In the genomic region with DNA sequence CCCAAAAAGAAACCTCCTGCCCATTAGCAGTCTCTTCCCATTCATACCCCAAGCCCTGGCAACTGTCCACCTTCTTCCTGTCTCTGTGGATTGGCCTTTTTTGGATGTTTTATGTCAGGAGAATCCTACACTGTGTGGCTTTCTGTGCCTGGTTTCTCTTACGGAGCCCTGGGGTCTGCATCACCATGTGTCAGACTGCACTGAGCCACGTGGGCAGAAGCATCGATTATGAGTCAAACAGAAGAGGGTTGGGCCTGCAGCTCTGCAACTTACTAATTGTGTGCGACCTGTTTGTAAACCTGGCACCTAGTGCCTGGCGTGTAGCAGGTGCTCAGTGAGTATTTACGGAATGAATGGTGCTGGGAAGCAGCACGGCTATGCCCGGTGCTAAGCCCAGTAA, we compare ENCODE assay signal across 17 cellular contexts.
DNase-seq lines count a peak whose midpoint lies in the region; ATAC-seq and TF ChIP-seq lines count a peak whose summit lies in the region.
"Had no signal": no experiment of that assay in that cellular context is flagged by ENCODE, and none has a peak within 500 bp of the region (broad histone marks: within the 10 kb centered on the region; RNA-seq: fewer than 3 reads in every experiment).

No MANE protein-coding gene starts in this region.

- no peaks in the 10 kb centered on the region for H3K9me3 Mint-ChIP-seq in T-helper 1 cell treated with Interleukin-12 subunit alpha and Interleukin-12 subunit beta and Interleukin-4 antibody, amounts not matched to agents 30 μg/mL and 1 μg/mL, for 36 hours
- H3K9me3 Mint-ChIP-seq in activated T-helper 2 cell treated with anti-CD3 and anti-CD28 coated beads, Interferon-gamma antibody, Interleukin-2, Interleukin-4, amounts not matched to agents 10 μg/mL and 5 μg/mL and 100 μg/mL, durations not matched to agents 14 hours and 24 hours and 36 hours: no peaks in the 10 kb centered on the region
- H3K9me3 Mint-ChIP-seq: activated naive CD4-positive, alpha-beta T cell treated with anti-CD3 and anti-CD28 coated beads, Interleukin-2, amount 50 U/mL, for 24 hours; CD4-positive, alpha-beta memory T cell; central memory CD8-positive, alpha-beta T cell had no signal

- H3K9ac ChIP-seq in skeletal muscle satellite cell (ENCODE audit: low read depth, low read length): peak overlapping the region; percentile 54

- H3K4me3 ChIP-seq in foreskin fibroblast (ENCODE audit: low read depth in 1 of 2, low read length in 2 of 2): no peak overlapping the region
- H3K4me3 ChIP-seq in skeletal muscle satellite cell (ENCODE audit: low read length): no peak overlapping the region
- no peak overlapping the region for H3K4me3 ChIP-seq in H7 (ENCODE audit: insufficient read depth, low read depth, low read length)
- H3K4me3 ChIP-seq: heart right ventricle, PC-9, thoracic aorta had no signal

- H3K36me3 Mint-ChIP-seq in T-helper 1 cell treated with Interleukin-12 subunit alpha and Interleukin-12 subunit beta and Interleukin-4 antibody, amounts not matched to agents 30 μg/mL and 1 μg/mL, for 36 hours (ENCODE audit: low read depth): peaks cover 69% of the 10 kb centered on the region
- peaks cover 89% of the 10 kb centered on the region for H3K36me3 Mint-ChIP-seq in activated T-helper 2 cell treated with anti-CD3 and anti-CD28 coated beads, Interferon-gamma antibody, Interleukin-2, Interleukin-4, amounts not matched to agents 10 μg/mL and 5 μg/mL and 100 μg/mL, durations not matched to agents 14 hours and 24 hours and 36 hours (ENCODE audit: low read depth)

- H3K4me1 ChIP-seq in skeletal muscle satellite cell (ENCODE audit: control insufficient read depth, insufficient read depth, low read length): peaks cover 48% of the 10 kb centered on the region

- DNase-seq in T-helper 1 cell (no peak), foreskin fibroblast (peak; percentile 55 to 75), H7 (no peak)
- no peak for DNase-seq in activated T-helper 2 cell treated with anti-CD3 and anti-CD28 coated beads, Interferon-gamma antibody, Interleukin-2, Interleukin-4, amounts not matched to agents 10 μg/mL and 5 μg/mL and 100 μg/mL, durations not matched to agents 14 hours and 24 hours and 36 hours (ENCODE audit: low spot score)
- DNase-seq: activated CD8-positive, alpha-beta memory T cell treated with anti-CD3 and anti-CD28 coated beads, Interleukin-2, amount 50 U/mL, for 4 hours; CD4-positive, alpha-beta memory T cell; heart right ventricle; NCI-H2081; NCI-H526 treated with DMSO at 0.1 percent for 48 hours; PC-9 had no signal

- ATAC-seq in GM21723 (IDR thresholded peaks at IDR 0.05; ENCODE audit: unreplicated experiment): no peak
- ATAC-seq in HG03025 (IDR thresholded peaks at IDR 0.05; ENCODE audit: low FRiP score, unreplicated experiment): no peak

- no peaks in the 10 kb centered on the region for H3K9me3 ChIP-seq in skeletal muscle satellite cell (replicated peaks; ENCODE audit: low read length)
- H3K9me3 ChIP-seq: heart right ventricle, thoracic aorta had no signal

- H3K27ac Mint-ChIP-seq in T-helper 1 cell treated with Interleukin-12 subunit alpha and Interleukin-12 subunit beta and Interleukin-4 antibody, amounts not matched to agents 30 μg/mL and 1 μg/mL, for 36 hours: peak overlapping the region; percentile 22
- peak overlapping the region; percentile 47 for H3K27ac Mint-ChIP-seq in activated T-helper 2 cell treated with anti-CD3 and anti-CD28 coated beads, Interferon-gamma antibody, Interleukin-2, Interleukin-4, amounts not matched to agents 10 μg/mL and 5 μg/mL and 100 μg/mL, durations not matched to agents 14 hours and 24 hours and 36 hours
- H3K27ac Mint-ChIP-seq: activated naive CD4-positive, alpha-beta T cell treated with anti-CD3 and anti-CD28 coated beads, Interleukin-2, amount 50 U/mL, for 24 hours had no signal

- peaks cover 23% of the 10 kb centered on the region for H3K4me1 Mint-ChIP-seq in T-helper 1 cell treated with Interleukin-12 subunit alpha and Interleukin-12 subunit beta and Interleukin-4 antibody, amounts not matched to agents 30 μg/mL and 1 μg/mL, for 36 hours (ENCODE audit: low read depth)
- peaks cover 13% of the 10 kb centered on the region for H3K4me1 Mint-ChIP-seq in activated T-helper 2 cell treated with anti-CD3 and anti-CD28 coated beads, Interferon-gamma antibody, Interleukin-2, Interleukin-4, amounts not matched to agents 10 μg/mL and 5 μg/mL and 100 μg/mL, durations not matched to agents 14 hours and 24 hours and 36 hours (ENCODE audit: low read depth)

- H3K27me3 ChIP-seq in skeletal muscle satellite cell (ENCODE audit: control insufficient read depth, insufficient read depth, low read length) (no peaks in the 10 kb centered on the region), H7 (ENCODE audit: control insufficient read depth, insufficient read depth, low read length) (no peaks in the 10 kb centered on the region)
- H3K27me3 ChIP-seq: heart right ventricle had no signal

- H3K4me2 ChIP-seq in skeletal muscle satellite cell (ENCODE audit: low read length): no peak overlapping the region
- H3K4me2 ChIP-seq: PC-9 had no signal

- no peak overlapping the region for H3K4me3 Mint-ChIP-seq in T-helper 1 cell treated with Interleukin-12 subunit alpha and Interleukin-12 subunit beta and Interleukin-4 antibody, amounts not matched to agents 30 μg/mL and 1 μg/mL, for 36 hours
- H3K4me3 Mint-ChIP-seq in activated T-helper 2 cell treated with anti-CD3 and anti-CD28 coated beads, Interferon-gamma antibody, Interleukin-2, Interleukin-4, amounts not matched to agents 10 μg/mL and 5 μg/mL and 100 μg/mL, durations not matched to agents 14 hours and 24 hours and 36 hours (ENCODE audit: low read depth): no peak overlapping the region
- H3K4me3 Mint-ChIP-seq: activated naive CD4-positive, alpha-beta T cell treated with anti-CD3 and anti-CD28 coated beads, Interleukin-2, amount 50 U/mL, for 24 hours; central memory CD8-positive, alpha-beta T cell had no signal

- H3K36me3 ChIP-seq in skeletal muscle satellite cell (ENCODE audit: insufficient read depth, low read length): peaks cover 71% of the 10 kb centered on the region
- H3K36me3 ChIP-seq in H7 (replicated peaks; ENCODE audit: control insufficient read depth, insufficient read depth, low read length): peaks cover 18% of the 10 kb centered on the region

- H3K27me3 Mint-ChIP-seq in T-helper 1 cell treated with Interleukin-12 subunit alpha and Interleukin-12 subunit beta and Interleukin-4 antibody, amounts not matched to agents 30 μg/mL and 1 μg/mL, for 36 hours (ENCODE audit: low read depth): no peaks in the 10 kb centered on the region
- no peaks in the 10 kb centered on the region for H3K27me3 Mint-ChIP-seq in activated T-helper 2 cell treated with anti-CD3 and anti-CD28 coated beads, Interferon-gamma antibody, Interleukin-2, Interleukin-4, amounts not matched to agents 10 μg/mL and 5 μg/mL and 100 μg/mL, durations not matched to agents 14 hours and 24 hours and 36 hours (ENCODE audit: low read depth)
- H3K27me3 Mint-ChIP-seq: activated naive CD4-positive, alpha-beta T cell treated with anti-CD3 and anti-CD28 coated beads, Interleukin-2, amount 50 U/mL, for 24 hours; CD4-positive, alpha-beta memory T cell; central memory CD8-positive, alpha-beta T cell had no signal

- no peak for TF ChIP-seq CTCF in foreskin fibroblast (IDR thresholded peaks at IDR 0.05; ENCODE audit: low read depth, low read length)

- intact Hi-C loops in activated T-helper 2 cell treated with anti-CD3 and anti-CD28 coated beads, Interferon-gamma antibody, Interleukin-2, Interleukin-4, amounts not matched to agents 10 μg/mL and 5 μg/mL and 100 μg/mL, durations not matched to agents 14 hours and 24 hours and 36 hours (cut with micrococcal nuclease): no loop called here

Comparison
In these comparisons a context has a peak if more than half of its experiments do, and no peak if none do; other contexts are left out.
1. DNase-seq: peak in foreskin fibroblast (2 of 2); none in T-helper 1 cell (0 of 5), activated T-helper 2 cell treated with anti-CD3 and anti-CD28 coated beads, Interferon-gamma antibody, Interleukin-2, Interleukin-4, amounts not matched to agents 10 μg/mL and 5 μg/mL and 100 μg/mL, durations not matched to agents 14 hours and 24 hours and 36 hours (single experiment) and H7 (single experiment).